Comparison of ENCODE assay signal across 23 cellular contexts in genomic region chr1:115538579-115538978, GRCh38.
"Had no signal": no experiment of that assay in that cellular context is flagged by ENCODE, and none has a peak within 500 bp of the region (broad histone marks: within the 10 kb centered on the region; RNA-seq: fewer than 3 reads in every experiment).

No MANE protein-coding gene starts in this region.

- H3K4me1 ChIP-seq: esophagus squamous epithelium, left lung, lower lobe of right lung, psoas muscle, spleen, thyroid gland, vagina had no signal

- H3K4me3 ChIP-seq: coronary artery, esophagus squamous epithelium, left lung, lower lobe of right lung, ovary, psoas muscle, skin epidermis, spleen, thyroid gland, vagina had no signal

- H3K27ac ChIP-seq: coronary artery, left lung, lower lobe of right lung, ovary, skin epidermis, spleen, thyroid gland, vagina had no signal

- H3K9me3 ChIP-seq: left lung, lower lobe of right lung, ovary, psoas muscle, thyroid gland, vagina had no signal

- H3K27me3 ChIP-seq: esophagus squamous epithelium, left lung, ovary, thyroid gland, vagina had no signal

- H3K36me3 ChIP-seq: esophagus squamous epithelium, left lung, lower lobe of right lung, ovary, spleen, thyroid gland, vagina had no signal

- ATAC-seq: left lung; lower lobe of right lung; naive thymus-derived CD4-positive, alpha-beta T cell; stimulated activated memory B cell treated with anti-CD40 and anti-IgM and Interleukin-4, amounts not matched to agents 10 μg/mL and 1 μg/mL and 100 μg/mL, for 72 hours; stimulated activated naive CD8-positive, alpha-beta T cell treated with anti-CD3 and anti-CD28 coated beads, Interleukin-15, amount 100 ng/mL, for 72 hours had no signal

- DNase-seq: dermis blood vessel endothelial cell; effector memory CD4-positive, alpha-beta T cell; erythroblast; esophagus squamous epithelium; glutamatergic neuron; left lung; lower lobe of right lung; midbrain; naive thymus-derived CD4-positive, alpha-beta T cell; nephron progenitor cell; nucleus accumbens; ovary; posterior cingulate gyrus; spleen; stimulated activated CD4-positive, alpha-beta T cell treated with anti-CD3 and anti-CD28 coated beads, Interleukin-4, amount 100 ng/mL, for 4 hours; stimulated activated naive CD8-positive, alpha-beta T cell treated with anti-CD3 and anti-CD28 coated beads, Interleukin-15, amount 100 ng/mL, for 72 hours; thyroid gland; trophoblast cell had no signal
